2 cellular contexts compared by ENCODE assay signal in genomic region chr22:17586831-17587440, GRCh38.
TF ChIP-seq lines count a peak whose summit lies in the region.

No MANE protein-coding gene starts in this region.

TF ChIP-seq in H1, 55 proteins besides CTCF, POLR2A, EP300 and RAD21:
- TF ChIP-seq SP2 (IDR thresholded peaks at IDR 0.05; ENCODE audit: low read length) (no peak), RBBP5 (IDR thresholded peaks at IDR 0.05; ENCODE audit: borderline replicate concordance, low read depth, low read length) (no peak), KDM5A (IDR thresholded peaks at IDR 0.05; ENCODE audit: low read length) (no peak), CREB1 (IDR thresholded peaks at IDR 0.05) (no peak), NANOG (IDR thresholded peaks at IDR 0.05; ENCODE audit: insufficient read depth, low read depth, low read length, poor library complexity, severe bottlenecking) (no peak), NRF1 (IDR thresholded peaks at IDR 0.05; ENCODE audit: low read depth, low read length) (no peak), HDAC6 (IDR thresholded peaks at IDR 0.05; ENCODE audit: low read depth, low read length) (no peak), SIN3A (conservative IDR thresholded peaks at IDR 0.05 in 1 of 2, IDR thresholded peaks at IDR 0.05 in 1 of 2; ENCODE audit: low read depth in 1 of 2, low read length in 2 of 2) (no peak), USF2 (IDR thresholded peaks at IDR 0.05; ENCODE audit: low read length) (no peak), EZH2 (IDR thresholded peaks at IDR 0.05; ENCODE audit: low read depth, low read length, severe bottlenecking) (no peak), JUN (IDR thresholded peaks at IDR 0.05; ENCODE audit: low read depth, low read length) (no peak), JUND (IDR thresholded peaks at IDR 0.05; ENCODE audit: low read length) (no peak), TEAD4 (IDR thresholded peaks at IDR 0.05; ENCODE audit: low read depth, low read length) (no peak), RXRA (IDR thresholded peaks at IDR 0.05; ENCODE audit: insufficient read depth, low read depth, low read length) (no peak), SIRT6 (IDR thresholded peaks at IDR 0.05; ENCODE audit: low read length) (no peak), SAP30 (IDR thresholded peaks at IDR 0.05; ENCODE audit: insufficient read depth, insufficient replicate concordance, low read length) (no peak), TAF7 (optimal IDR thresholded peaks at IDR 0.05; ENCODE audit: borderline replicate concordance, low read depth, low read length) (no peak)

TF ChIP-seq in HepG2, 621 proteins besides CTCF, POLR2A, EP300 and RAD21:
- TF ChIP-seq AGO2 (optimal IDR thresholded peaks at IDR 0.05; ENCODE audit: low read depth, low read length) (peak; percentile 2), TBX3 (IDR thresholded peaks at IDR 0.05; ENCODE audit: borderline replicate concordance) (no peak), CHCHD3 (CRISPR knock-in tag; IDR thresholded peaks at IDR 0.05) (no peak)
